Comparison of ENCODE assay signal across 8 cellular contexts in the genomic region with DNA sequence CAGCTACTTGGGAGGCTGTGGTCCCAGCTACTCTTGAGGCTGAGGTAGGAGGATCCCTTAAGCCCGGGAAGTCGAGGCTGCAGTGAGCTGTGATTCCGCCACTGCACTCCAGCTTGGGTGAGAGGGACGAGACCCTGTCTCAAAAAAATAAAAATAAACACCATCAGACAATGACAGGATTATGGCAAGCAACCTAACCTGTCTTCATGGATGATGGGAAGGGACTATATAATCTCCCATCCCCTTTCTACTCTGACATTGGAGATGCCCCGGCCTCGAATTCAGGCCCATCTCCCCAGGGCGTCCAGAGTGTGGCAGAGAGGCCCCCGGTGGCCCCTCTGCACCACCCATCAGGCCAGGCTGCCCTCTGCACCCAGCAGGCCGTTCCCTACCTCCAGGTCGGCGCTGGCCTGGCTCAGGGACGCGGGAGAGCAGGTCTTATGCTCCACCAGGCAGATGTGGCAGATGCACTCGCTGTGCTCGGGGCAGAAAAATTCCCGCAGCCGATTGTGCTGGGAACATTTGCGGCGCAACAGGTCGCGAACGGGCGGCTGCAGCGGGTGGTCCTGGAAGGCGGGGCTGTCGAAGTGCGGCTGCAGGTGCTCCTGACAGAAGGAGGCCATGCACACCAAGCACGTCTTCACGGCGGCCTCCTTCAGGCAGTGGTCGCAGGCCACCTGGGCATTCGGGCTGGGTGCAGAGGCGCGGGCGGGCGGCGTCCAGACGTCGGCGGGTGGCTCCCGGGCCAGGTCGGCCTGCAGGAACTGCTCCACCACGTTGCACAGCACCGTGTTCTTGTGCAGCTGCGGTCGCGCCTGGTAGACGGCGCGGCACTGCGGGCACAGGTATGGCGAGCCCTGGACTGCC. TPM values are rescaled to one million over a fixed set of nuclear protein-coding genes. Genes with fewer than 3 reads are reported as not detected.
A peak's percentile ranks its signal among the peaks of the same experiment; 100 is the strongest.
DNase-seq lines count a peak whose midpoint lies in the region; TF ChIP-seq lines count a peak whose summit lies in the region.

No MANE protein-coding gene starts in this region.

- peak overlapping the region; percentile 87 for H3K9ac ChIP-seq in smooth muscle cell (ENCODE audit: low read depth)

- no peaks in the 10 kb centered on the region for H3F3A ChIP-seq in smooth muscle cell (ENCODE audit: low read depth)

- H3K4me1 ChIP-seq in smooth muscle cell (ENCODE audit: low read depth), result peaks cover 4% of the 10 kb centered on the region

- H3K36me3 ChIP-seq in smooth muscle cell (ENCODE audit: low read depth), result no peaks in the 10 kb centered on the region

- no peaks in the 10 kb centered on the region for H3K79me2 ChIP-seq in smooth muscle cell (ENCODE audit: low read depth)

- POLR2A ChIA-PET in HEK293T (lab: Yijun Ruan, JAX), result interaction anchor here (0.7 to 1.9 kb wide), 21 partner anchors 8 to 196 kb away, joined by 3 to 14 read pairs (median 4); a partner anchor contains a TSS

- WGBS in adipose tissue, 3 donors, result 3 to 5% (median 4%) methylated on average over 48 to 52 of the region's 52 CpGs
- 15% methylated on average over 52 of the region's 52 CpGs for WGBS in smooth muscle cell (ENCODE audit: low lambda C conversion rate)

- no peak for TF ChIP-seq CTCF in smooth muscle cell (IDR thresholded peaks at IDR 0.05; ENCODE audit: borderline replicate concordance, insufficient read depth, poor library complexity, severe bottlenecking)

- no peaks in the 10 kb centered on the region for H3K9me3 ChIP-seq in smooth muscle cell (replicated peaks; ENCODE audit: low read depth)

- peak overlapping the region; percentile 61 for H3K27ac ChIP-seq in adipose tissue (ENCODE audit: low read depth, low read length)
- no peak overlapping the region for H3K27ac ChIP-seq in smooth muscle cell (ENCODE audit: low read depth)

- CTCF ChIA-PET in HEK293T (lab: Yijun Ruan, JAX), result interaction anchor here (0.6 to 1.2 kb wide), 2 partner anchors 61 to 93 kb away, joined by 4 to 5 read pairs; no protein-coding TSS in a partner anchor

- H3K27me3 ChIP-seq in smooth muscle cell (ENCODE audit: low read depth), result no peaks in the 10 kb centered on the region

- peak overlapping the region; percentile 74 for H3K4me3 ChIP-seq in iPS-11a (ENCODE audit: low read depth, low read length)
- peak overlapping the region; percentile 86 for H3K4me3 ChIP-seq in smooth muscle cell

- peak overlapping the region; percentile 91 for H3K4me2 ChIP-seq in smooth muscle cell

- DNase-seq in SIG-M5 treated with dmso at 0.1 percent for 504 hours (lab: John Stamatoyannopoulos, UW; ENCODE audit: unreplicated experiment) (peak; percentile 71), SIG-M5 (lab: John Stamatoyannopoulos, UW) (no peak), HEK293T (ENCODE audit: extremely low spot score) (peak; percentile 45), NCI-H1105 (lab: John Stamatoyannopoulos, UW) (peak; percentile 33), smooth muscle cell (lab: John Stamatoyannopoulos, UW; ENCODE audit: unreplicated experiment) (no peak), RPMI8226 (no peak)

- peak overlapping the region; percentile 87 for H2AFZ ChIP-seq in smooth muscle cell (ENCODE audit: low read depth)

- H4K20me1 ChIP-seq in smooth muscle cell (ENCODE audit: low read depth), result no peaks in the 10 kb centered on the region

TF ChIP-seq in HEK293T, 16 proteins besides CTCF, POLR2A, EP300 and RAD21:
- TF ChIP-seq L3MBTL2 (conservative IDR thresholded peaks at IDR 0.05), result peak; percentile 67; the same call in 1 of the 2 replicates
- TF ChIP-seq ELF4 (IDR thresholded peaks at IDR 0.05), result no peak
TF ChIP-seq in HEK293T: peak in this region for 1.

RNA-seq across cellular contexts. Expression of a gene that starts 0.6 kb away (rescaled TPM):
- 10 to 100 TPM; 12.8 to 27.0 (median 18.4) TPM for polyA plus RNA-seq in adipose tissue
- 7.1 and 14.0 TPM in 2 replicates for total RNA-seq in smooth muscle cell
- 2.6 and 4.2 TPM in 2 replicates for polyA plus RNA-seq in smooth muscle cell

RNA-seq across cellular contexts. Expression of a gene that starts 47.6 kb away (rescaled TPM):
- polyA plus RNA-seq in adipose tissue, result 1 to 10 TPM; 4.8 to 8.7 (median 7.3) TPM
- total RNA-seq in smooth muscle cell, result 29.2 and 30.3 TPM in 2 replicates
- polyA plus RNA-seq in smooth muscle cell, result 15.5 and 20.3 TPM in 2 replicates

Comparison
In these comparisons a context has a peak if more than half of its experiments do, and no peak if none do; other contexts are left out.
1. DNase-seq: peak in SIG-M5 treated with dmso at 0.1 percent for 504 hours (single experiment), HEK293T (single experiment) and NCI-H1105 (single experiment); none in SIG-M5 (single experiment), smooth muscle cell (single experiment) and RPMI8226 (single experiment).